28 cellular contexts compared by ENCODE assay signal in genomic region chr7:26073041-26073440, GRCh38.
A peak's percentile ranks its signal among the peaks of the same experiment; 100 is the strongest.
DNase-seq lines count a peak whose midpoint lies in the region; ATAC-seq and TF ChIP-seq lines count a peak whose summit lies in the region.
"Had no signal": no experiment of that assay in that cellular context is flagged by ENCODE, and none has a peak within 500 bp of the region (broad histone marks: within the 10 kb centered on the region; RNA-seq: fewer than 3 reads in every experiment).

No MANE protein-coding gene starts in this region.

- peak overlapping the region; percentile 36 for H3K27ac Mint-ChIP-seq in activated naive CD4-positive, alpha-beta T cell treated with anti-CD3 and anti-CD28 coated beads, Interleukin-2, amount 50 U/mL, for 24 hours
- H3K27ac Mint-ChIP-seq in activated naive CD4-positive, alpha-beta T cell treated with anti-CD3 and anti-CD28 coated beads for 36 hours = no peak overlapping the region
- H3K27ac Mint-ChIP-seq: activated CD4-positive, alpha-beta memory T cell treated with anti-CD3 and anti-CD28 coated beads for 36 hours; activated naive CD8-positive, alpha-beta T cell treated with anti-CD3 and anti-CD28 coated beads, Interleukin-2, amount 10 ng/mL, durations not matched to agents 7 days and 5 days; activated T-helper 17 cell treated with anti-CD3 and anti-CD28 coated beads, Interleukin-2, amount 50 U/mL, for 72 hours; CD8-positive, alpha-beta T cell; naive thymus-derived CD4-positive, alpha-beta T cell had no signal

- H3K27me3 Mint-ChIP-seq in activated naive CD4-positive, alpha-beta T cell treated with anti-CD3 and anti-CD28 coated beads, Interleukin-2, amount 50 U/mL, for 24 hours = peaks cover 3% of the 10 kb centered on the region
- peaks cover 5% of the 10 kb centered on the region for H3K27me3 Mint-ChIP-seq in activated naive CD4-positive, alpha-beta T cell treated with anti-CD3 and anti-CD28 coated beads for 36 hours (ENCODE audit: low read depth)

- H3K4me3 ChIP-seq in SU-DHL-6 (ENCODE audit: insufficient read depth, low read length, poor library complexity, severe bottlenecking) (no peak overlapping the region), smooth muscle cell (no peak overlapping the region), mucosa of descending colon (no peak overlapping the region), psoas muscle (no peak overlapping the region)
- H3K4me3 ChIP-seq: gastroesophageal sphincter, HAP-1, left lung, ovary, stomach, thyroid gland had no signal

- H3K4me2 ChIP-seq in SU-DHL-6 (ENCODE audit: low read depth, low read length, poor library complexity, severe bottlenecking) (no peak overlapping the region), smooth muscle cell (peak overlapping the region; percentile 39)

- CTCF ChIA-PET in activated naive CD4-positive, alpha-beta T cell treated with anti-CD3 and anti-CD28 coated beads for 36 hours (lab: Charles Lee) = interaction anchor here (1.5 to 1.9 kb wide), 2 partner anchors 11 to 292 kb away, joined by 5 to 6 read pairs; no protein-coding TSS in a partner anchor

- no peak overlapping the region for H3K4me3 Mint-ChIP-seq in activated naive CD4-positive, alpha-beta T cell treated with anti-CD3 and anti-CD28 coated beads, Interleukin-2, amount 50 U/mL, for 24 hours
- H3K4me3 Mint-ChIP-seq in activated naive CD4-positive, alpha-beta T cell treated with anti-CD3 and anti-CD28 coated beads for 36 hours = no peak overlapping the region
- H3K4me3 Mint-ChIP-seq: activated CD4-positive, alpha-beta memory T cell treated with anti-CD3 and anti-CD28 coated beads for 36 hours; activated naive CD8-positive, alpha-beta T cell treated with anti-CD3 and anti-CD28 coated beads, Interleukin-2, amount 10 ng/mL, durations not matched to agents 7 days and 5 days; activated T-helper 17 cell treated with anti-CD3 and anti-CD28 coated beads, Interleukin-2, amount 50 U/mL, for 72 hours; CD8-positive, alpha-beta T cell; naive thymus-derived CD4-positive, alpha-beta T cell had no signal

- no peaks in the 10 kb centered on the region for H3K36me3 Mint-ChIP-seq in activated naive CD4-positive, alpha-beta T cell treated with anti-CD3 and anti-CD28 coated beads, Interleukin-2, amount 50 U/mL, for 24 hours
- no peaks in the 10 kb centered on the region for H3K36me3 Mint-ChIP-seq in activated naive CD4-positive, alpha-beta T cell treated with anti-CD3 and anti-CD28 coated beads for 36 hours (ENCODE audit: low read depth)
- H3K36me3 Mint-ChIP-seq: activated CD4-positive, alpha-beta memory T cell treated with anti-CD3 and anti-CD28 coated beads for 36 hours; CD8-positive, alpha-beta T cell; naive thymus-derived CD4-positive, alpha-beta T cell had no signal

- TF ChIP-seq CTCF in SU-DHL-6 (IDR thresholded peaks at IDR 0.05; ENCODE audit: insufficient read depth, low read length, poor library complexity, severe bottlenecking) = no peak
- no peak for TF ChIP-seq CTCF in smooth muscle cell (IDR thresholded peaks at IDR 0.05; ENCODE audit: borderline replicate concordance, insufficient read depth, poor library complexity, severe bottlenecking)
- TF ChIP-seq CTCF in mucosa of descending colon (IDR thresholded peaks at IDR 0.05) = no peak
- no peak for TF ChIP-seq CTCF in psoas muscle (IDR thresholded peaks at IDR 0.05)

- H2AFZ ChIP-seq in SU-DHL-6 (ENCODE audit: low read depth, low read length, severe bottlenecking) (peak overlapping the region; percentile 4), smooth muscle cell (ENCODE audit: low read depth) (peak overlapping the region; percentile 78)

- H3K9me3 ChIP-seq in SU-DHL-6 (ENCODE audit: insufficient read depth, low read length) (no peaks in the 10 kb centered on the region), smooth muscle cell (replicated peaks; ENCODE audit: low read depth) (no peaks in the 10 kb centered on the region), mucosa of descending colon (no peaks in the 10 kb centered on the region), psoas muscle (no peaks in the 10 kb centered on the region)
- H3K9me3 ChIP-seq: gastroesophageal sphincter, HAP-1, left lung, ovary, stomach, thyroid gland had no signal

- no peaks in the 10 kb centered on the region for H3K27me3 ChIP-seq in SU-DHL-6 (ENCODE audit: low read length)
- H3K27me3 ChIP-seq in smooth muscle cell (ENCODE audit: low read depth) = peaks cover 7% of the 10 kb centered on the region
- H3K27me3 ChIP-seq in psoas muscle (ENCODE audit: insufficient read depth in 3 of 3, low read length in 2 of 3) = peaks cover 0 to 8% (median 5%) of the 10 kb centered on the region in 3 donors
- H3K27me3 ChIP-seq: ovary, thyroid gland had no signal

- H4K20me1 ChIP-seq in SU-DHL-6 (ENCODE audit: low read depth, low read length) (no peaks in the 10 kb centered on the region), smooth muscle cell (ENCODE audit: low read depth) (no peaks in the 10 kb centered on the region)

- H3K79me2 ChIP-seq in SU-DHL-6 (ENCODE audit: insufficient read depth, low read length) (no peaks in the 10 kb centered on the region), smooth muscle cell (ENCODE audit: low read depth) (no peaks in the 10 kb centered on the region)

- no peaks in the 10 kb centered on the region for H3K36me3 ChIP-seq in SU-DHL-6 (ENCODE audit: low read length)
- H3K36me3 ChIP-seq in smooth muscle cell (ENCODE audit: low read depth) = no peaks in the 10 kb centered on the region
- no peaks in the 10 kb centered on the region for H3K36me3 ChIP-seq in mucosa of descending colon (ENCODE audit: low read depth)
- no peaks in the 10 kb centered on the region for H3K36me3 ChIP-seq in psoas muscle (ENCODE audit: insufficient read depth in 1 of 2, low read depth in 1 of 2)
- H3K36me3 ChIP-seq: gastroesophageal sphincter, HAP-1, left lung, ovary, stomach, thyroid gland had no signal

- no peaks in the 10 kb centered on the region for H3K9me3 Mint-ChIP-seq in activated naive CD4-positive, alpha-beta T cell treated with anti-CD3 and anti-CD28 coated beads, Interleukin-2, amount 50 U/mL, for 24 hours
- no peaks in the 10 kb centered on the region for H3K9me3 Mint-ChIP-seq in activated naive CD4-positive, alpha-beta T cell treated with anti-CD3 and anti-CD28 coated beads for 36 hours
- H3K9me3 Mint-ChIP-seq: activated CD4-positive, alpha-beta memory T cell treated with anti-CD3 and anti-CD28 coated beads for 36 hours; activated naive CD8-positive, alpha-beta T cell treated with anti-CD3 and anti-CD28 coated beads, Interleukin-2, amount 10 ng/mL, durations not matched to agents 7 days and 5 days; activated T-helper 17 cell treated with anti-CD3 and anti-CD28 coated beads, Interleukin-2, amount 50 U/mL, for 72 hours; CD8-positive, alpha-beta T cell; naive thymus-derived CD4-positive, alpha-beta T cell had no signal

- H3K4me1 ChIP-seq in smooth muscle cell (ENCODE audit: low read depth) (peaks cover 10% of the 10 kb centered on the region), mucosa of descending colon (ENCODE audit: low read depth) (no peaks in the 10 kb centered on the region), psoas muscle (no peaks in the 10 kb centered on the region)
- H3K4me1 ChIP-seq: gastroesophageal sphincter, left lung, stomach, thyroid gland had no signal

- H3K9ac ChIP-seq in SU-DHL-6 (ENCODE audit: low read length) (no peak overlapping the region), smooth muscle cell (ENCODE audit: low read depth) (no peak overlapping the region)

- H3K9me2 ChIP-seq in SU-DHL-6 (replicated peaks; ENCODE audit: insufficient read depth, low read length) = no peaks in the 10 kb centered on the region

- H3F3A ChIP-seq in SU-DHL-6 (ENCODE audit: insufficient read depth) (no peaks in the 10 kb centered on the region), smooth muscle cell (ENCODE audit: low read depth) (no peaks in the 10 kb centered on the region)

- intact Hi-C loops in activated naive CD4-positive, alpha-beta T cell treated with anti-CD3 and anti-CD28 coated beads for 36 hours (cut with micrococcal nuclease) = loop anchor here (10.0 kb wide), 1 partner anchor 422 kb away; no protein-coding TSS in a partner anchor
- intact Hi-C loops in mucosa of descending colon (cut with DNase I, micrococcal nuclease) (no loop called here), psoas muscle (cut with DNase I) (no loop called here)

- H3K27ac ChIP-seq in SU-DHL-6 (ENCODE audit: low read depth, low read length) (no peak overlapping the region), smooth muscle cell (ENCODE audit: low read depth) (no peak overlapping the region), psoas muscle (no peak overlapping the region)
- H3K27ac ChIP-seq: gastroesophageal sphincter, left lung, ovary, stomach, thyroid gland had no signal

- 42% methylated on average over 4 of the region's 4 CpGs for WGBS in smooth muscle cell (ENCODE audit: low lambda C conversion rate)
- 65 to 69% (median 66%) methylated on average over 4 of the region's 4 CpGs for WGBS in psoas muscle, 3 donors

- no peaks in the 10 kb centered on the region for H3K4me1 Mint-ChIP-seq in activated naive CD4-positive, alpha-beta T cell treated with anti-CD3 and anti-CD28 coated beads, Interleukin-2, amount 50 U/mL, for 24 hours
- no peaks in the 10 kb centered on the region for H3K4me1 Mint-ChIP-seq in activated naive CD4-positive, alpha-beta T cell treated with anti-CD3 and anti-CD28 coated beads for 36 hours (ENCODE audit: low read depth)
- H3K4me1 Mint-ChIP-seq: activated T-helper 17 cell treated with anti-CD3 and anti-CD28 coated beads, Interleukin-2, amount 50 U/mL, for 72 hours had no signal

- no peak for DNase-seq in activated naive CD4-positive, alpha-beta T cell treated with anti-CD3 and anti-CD28 coated beads for 36 hours
- DNase-seq in iPS-NIHi7 (ENCODE audit: extremely low spot score) (peak; percentile 25), smooth muscle cell (lab: John Stamatoyannopoulos, UW; ENCODE audit: unreplicated experiment) (no peak), mucosa of descending colon (no peak), psoas muscle (no peak)
- DNase-seq: activated CD4-positive, alpha-beta memory T cell treated with anti-CD3 and anti-CD28 coated beads for 36 hours; activated CD8-positive, alpha-beta memory T cell treated with anti-CD3 and anti-CD28 coated beads, Interleukin-2, amount 50 U/mL, for 48 hours; activated naive CD8-positive, alpha-beta T cell treated with anti-CD3 and anti-CD28 coated beads, Interleukin-2, amount 10 ng/mL, durations not matched to agents 7 days and 5 days; CD8-positive, alpha-beta T cell; dermis blood vessel endothelial cell; DMS153; GF-D8; hippocampal formation; Karpas-422; left lung; naive thymus-derived CD4-positive, alpha-beta T cell; NCI-H1436; NCI-H510A; ovary; stimulated activated CD4-positive, alpha-beta T cell treated with anti-CD3 and anti-CD28 coated beads, Interleukin-2, amount 100 ng/mL, for 24 hours; stomach; thyroid gland had no signal

- ATAC-seq in mucosa of descending colon (no peak), psoas muscle (no peak), HG03139 (IDR thresholded peaks at IDR 0.05; ENCODE audit: unreplicated experiment) (no peak)
- ATAC-seq: activated T-helper 17 cell treated with anti-CD3 and anti-CD28 coated beads, Interleukin-2, amount 50 U/mL, for 72 hours; CD8-positive, alpha-beta T cell; gastroesophageal sphincter; left lung; naive thymus-derived CD4-positive, alpha-beta T cell had no signal
